In genomic region chr14:71855399-71856036, GRCh38 we compare ENCODE assay signal across 8 cellular contexts.
DNase-seq lines count a peak whose midpoint lies in the region; ATAC-seq and TF ChIP-seq lines count a peak whose summit lies in the region.

No MANE protein-coding gene starts in this region.

- no peak overlapping the region for H2AK5ac ChIP-seq in neuronal stem cell (ENCODE audit: low read depth, low read length)

- H2BK15ac ChIP-seq in neuronal stem cell (ENCODE audit: low read length) = no peak overlapping the region

- H3K9me3 ChIP-seq in BLaER1 treated with 17β-estradiol and CSF1 and Interleukin-3, amounts not matched to agents 10 nM and 100 nM (replicated peaks in 1 of 11) = peaks cover 11 to 34% (median 29%) of the 10 kb centered on the region in 11 experiments; a peak in 20 of 22 replicates
- no peaks in the 10 kb centered on the region for H3K9me3 ChIP-seq in neuronal stem cell (replicated peaks in 1 of 2; ENCODE audit: control insufficient read depth in 2 of 2, insufficient read depth in 1 of 2, low read depth in 1 of 2, low read length in 2 of 2)
- no peaks in the 10 kb centered on the region for H3K9me3 ChIP-seq in uterus

- no peaks in the 10 kb centered on the region for H3K27me3 ChIP-seq in BLaER1 treated with 17β-estradiol and CSF1 and Interleukin-3, amounts not matched to agents 10 nM and 100 nM
- H3K27me3 ChIP-seq in GM23338 (ENCODE audit: insufficient read depth) (no peaks in the 10 kb centered on the region), neuronal stem cell (ENCODE audit: control insufficient read depth in 3 of 3, insufficient read depth in 3 of 3, low read depth in 1 of 3, low read length in 3 of 3) (no peaks in the 10 kb centered on the region), uterus (no peaks in the 10 kb centered on the region)

- no peak overlapping the region for H2BK120ac ChIP-seq in neuronal stem cell (ENCODE audit: low read depth, low read length)

- H3K79me2 ChIP-seq in GM23338 (replicated peaks; ENCODE audit: insufficient read depth) = no peaks in the 10 kb centered on the region

- no peaks in the 10 kb centered on the region for H4K20me1 ChIP-seq in BLaER1 treated with 17β-estradiol and CSF1 and Interleukin-3, amounts not matched to agents 10 nM and 100 nM
- H4K20me1 ChIP-seq in GM23338 (replicated peaks; ENCODE audit: insufficient read depth) = no peaks in the 10 kb centered on the region

- DNase-seq in GM23338 (ENCODE audit: low spot score) (peak; percentile 88), NCI-H748 treated with DMSO at 0.1 percent for 48 hours (lab: John Stamatoyannopoulos, UW) (peak; percentile 26), fibroblast of mammary gland (ENCODE audit: low read depth) (peak; percentile 69), neuronal stem cell (ENCODE audit: low spot score) (peak; percentile 41), uterus (peak; percentile 16 to 31), NOMO-1 treated with DMSO at 0.1 percent for 48 hours (lab: John Stamatoyannopoulos, UW; ENCODE audit: unreplicated experiment) (no peak)
- DNase-seq in activated CD8-positive, alpha-beta memory T cell treated with anti-CD3 and anti-CD28 coated beads, Interleukin-2, amount 50 U/mL, for 4 hours = peak; percentile 45

- H3K14ac ChIP-seq in neuronal stem cell (ENCODE audit: low read length) = no peak overlapping the region

- no peak for TF ChIP-seq POLR2A in uterus (IDR thresholded peaks at IDR 0.05)

- no peak overlapping the region for H2BK12ac ChIP-seq in neuronal stem cell (ENCODE audit: low read length)

- H3K9me3 Mint-ChIP-seq in GM23338 = peaks cover 28% of the 10 kb centered on the region; the same call in 2 of the 3 replicates

- H3K36me3 Mint-ChIP-seq in GM23338 (ENCODE audit: low read depth) = peaks cover 7% of the 10 kb centered on the region; the same call in 2 of the 3 replicates

- ATAC-seq in GM23338 = peak; percentile 94

- H3K4me3 Mint-ChIP-seq in GM23338 = no peak overlapping the region

- H3K4me3 ChIP-seq in BLaER1 treated with 17β-estradiol and CSF1 and Interleukin-3, amounts not matched to agents 10 nM and 100 nM = no peak overlapping the region
- H3K4me3 ChIP-seq in GM23338 (no peak overlapping the region), fibroblast of mammary gland (ENCODE audit: control insufficient read depth, low read depth, low read length) (no peak overlapping the region), neuronal stem cell (ENCODE audit: low read length in 2 of 2) (no peak overlapping the region), uterus (no peak overlapping the region)

- H3F3A ChIP-seq in GM23338 (replicated peaks; ENCODE audit: low read depth) = no peaks in the 10 kb centered on the region

- peak overlapping the region in 10 of 11 experiments; percentile 27 to 83 (median 68); a peak in 16 of 22 replicates for H3K27ac ChIP-seq in BLaER1 treated with 17β-estradiol and CSF1 and Interleukin-3, amounts not matched to agents 10 nM and 100 nM
- H3K27ac ChIP-seq in GM23338 (ENCODE audit: low read depth) (no peak overlapping the region), neuronal stem cell (replicated peaks; ENCODE audit: low read length) (no peak overlapping the region), uterus (no peak overlapping the region)

- TF ChIP-seq CTCF in GM23338 (conservative IDR thresholded peaks at IDR 0.05; ENCODE audit: low read depth in 2 of 2) (peak; percentile 91 to 93), fibroblast of mammary gland (conservative IDR thresholded peaks at IDR 0.05; ENCODE audit: control insufficient read depth, insufficient read depth, low read depth, low read length) (peak; percentile 78), uterus (IDR thresholded peaks at IDR 0.05) (peak; percentile 8 to 38 (median 29))

- H3K4me1 Mint-ChIP-seq in GM23338 = peaks cover 20% of the 10 kb centered on the region

- no peaks in the 10 kb centered on the region for H3K79me1 ChIP-seq in neuronal stem cell (ENCODE audit: low read depth, low read length)

- no peak overlapping the region for H3K27ac Mint-ChIP-seq in GM23338

- H3K4me2 ChIP-seq in BLaER1 treated with 17β-estradiol and CSF1 and Interleukin-3, amounts not matched to agents 10 nM and 100 nM = peak overlapping the region; percentile 60 to 86 (median 75)
- H3K4me2 ChIP-seq in GM23338 = no peak overlapping the region
- H3K4me2 ChIP-seq in neuronal stem cell (ENCODE audit: insufficient read depth, low read length, poor library complexity, severe bottlenecking) = no peak overlapping the region

- H2BK5ac ChIP-seq in neuronal stem cell (ENCODE audit: low read length) = no peak overlapping the region

- intact Hi-C loops in uterus (cut with DNase I; ENCODE audit: low total_unique reads) = no loop called here

- no peak overlapping the region for H3K23ac ChIP-seq in neuronal stem cell (ENCODE audit: low read depth, low read length, poor library complexity)

- peaks cover 4% of the 10 kb centered on the region for H3K27me3 Mint-ChIP-seq in GM23338 (ENCODE audit: insufficient read depth, low read depth, poor library complexity)

- no peaks in the 10 kb centered on the region for H3K9me2 ChIP-seq in GM23338 (ENCODE audit: insufficient read depth)

- peaks cover 18 to 43% (median 34%) of the 10 kb centered on the region in 10 experiments for H3K4me1 ChIP-seq in BLaER1 treated with 17β-estradiol and CSF1 and Interleukin-3, amounts not matched to agents 10 nM and 100 nM
- H3K4me1 ChIP-seq in GM23338 (ENCODE audit: insufficient read depth) (peaks cover 3% of the 10 kb centered on the region; the same call in 1 of the 2 replicates), neuronal stem cell (ENCODE audit: control insufficient read depth in 2 of 2, insufficient read depth in 1 of 2, low read depth in 1 of 2, low read length in 2 of 2) (peaks cover 3 to 7% of the 10 kb centered on the region in 2 donors), uterus (no peaks in the 10 kb centered on the region)

- H2AFZ ChIP-seq in GM23338 (no peak overlapping the region), neuronal stem cell (ENCODE audit: low read length) (no peak overlapping the region)

- H3K9ac ChIP-seq in BLaER1 treated with 17β-estradiol and CSF1 and Interleukin-3, amounts not matched to agents 10 nM and 100 nM = peak overlapping the region in 4 of 11 experiments; percentile 40 to 67 (median 46); a peak in 6 of 22 replicates
- no peak overlapping the region for H3K9ac ChIP-seq in neuronal stem cell (ENCODE audit: low read depth, low read length, poor library complexity)

- H3K36me3 ChIP-seq in BLaER1 treated with 17β-estradiol and CSF1 and Interleukin-3, amounts not matched to agents 10 nM and 100 nM = no peaks in the 10 kb centered on the region
- H3K36me3 ChIP-seq in GM23338 (ENCODE audit: insufficient read depth) = no peaks in the 10 kb centered on the region
- no peaks in the 10 kb centered on the region for H3K36me3 ChIP-seq in neuronal stem cell (replicated peaks in 1 of 2; ENCODE audit: control insufficient read depth in 2 of 2, insufficient read depth in 2 of 2, low read length in 2 of 2)
- no peaks in the 10 kb centered on the region for H3K36me3 ChIP-seq in uterus

- no peak overlapping the region for H3K4ac ChIP-seq in neuronal stem cell (ENCODE audit: low read length)

- no peak overlapping the region for H3K18ac ChIP-seq in neuronal stem cell (ENCODE audit: low read length)

- H4K8ac ChIP-seq in neuronal stem cell (ENCODE audit: low read depth, low read length) = no peak overlapping the region

- no CpG with 5 or more reads among the region's 1 CpG for WGBS in neuronal stem cell (ENCODE audit: extremely low coverage in 2 of 2, insufficient read length in 2 of 2, insufficient replicate concordance in 1 of 2), 2 donors

- no peak overlapping the region for H4K91ac ChIP-seq in neuronal stem cell (ENCODE audit: low read depth, low read length, poor library complexity)

TF ChIP-seq in GM23338, 12 proteins besides CTCF, POLR2A, EP300 and RAD21 (continues in another document):
- no peak for TF ChIP-seq ZNF331 (CRISPR knock-in tag; IDR thresholded peaks at IDR 0.05; ENCODE audit: low read depth)

Comparison
In these comparisons a context has a peak if more than half of its experiments do, and no peak if none do; other contexts are left out.
1. H3K27ac ChIP-seq: peak in BLaER1 treated with 17β-estradiol and CSF1 and Interleukin-3, amounts not matched to agents 10 nM and 100 nM (10 of 11); none in GM23338 (single experiment), neuronal stem cell (single experiment) and uterus (0 of 2).
2. H3K4me2 ChIP-seq: peak in BLaER1 treated with 17β-estradiol and CSF1 and Interleukin-3, amounts not matched to agents 10 nM and 100 nM (11 of 11); none in GM23338 (single experiment) and neuronal stem cell (single experiment).
3. CTCF ChIP-seq: peak in every context shown above with its lines; median percentile 92 in GM23338; 78 in fibroblast of mammary gland; 29 in uterus.